12 cellular contexts compared by ENCODE assay signal in the genomic region with DNA sequence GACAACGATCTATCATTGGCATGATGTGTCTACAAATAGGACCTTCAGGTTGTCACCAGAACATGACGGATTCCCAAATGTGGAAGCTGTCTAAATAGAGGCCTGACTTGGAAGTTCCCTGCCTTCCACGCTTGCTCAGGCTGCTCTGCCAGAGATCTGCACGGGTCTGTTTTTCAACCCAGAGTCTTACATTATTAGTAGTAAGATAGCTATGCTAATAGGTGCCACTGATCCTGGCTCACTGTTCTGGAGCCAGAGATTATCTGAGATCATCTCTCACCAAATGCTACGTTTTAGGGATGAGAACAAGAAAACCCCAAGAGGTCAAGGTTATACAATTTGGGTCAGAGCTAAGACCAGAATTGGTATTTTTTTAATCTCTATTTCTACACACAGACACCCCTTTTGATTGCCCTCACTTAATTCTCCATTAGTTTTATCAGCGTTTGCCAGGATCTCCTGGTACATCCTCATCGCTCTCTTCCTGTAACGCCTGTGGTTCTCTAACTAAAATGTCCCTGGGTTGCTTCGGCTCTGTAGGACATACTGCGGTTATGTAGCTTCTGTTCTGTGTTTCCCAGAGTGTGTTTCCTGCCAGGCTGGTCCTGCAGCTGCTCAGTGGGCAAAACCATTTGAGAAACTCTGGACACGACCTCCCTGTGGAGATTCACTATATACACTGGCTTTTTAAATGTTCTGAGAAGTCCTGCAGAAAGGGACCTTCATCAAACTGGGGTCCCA. TPM values are rescaled to one million over a fixed set of nuclear protein-coding genes. Genes with fewer than 3 reads are reported as not detected.
A peak's percentile ranks its signal among the peaks of the same experiment; 100 is the strongest.
DNase-seq lines count a peak whose midpoint lies in the region; ATAC-seq and TF ChIP-seq lines count a peak whose summit lies in the region.
"Had no signal": no experiment of that assay in that cellular context is flagged by ENCODE, and none has a peak within 500 bp of the region (broad histone marks: within the 10 kb centered on the region; RNA-seq: fewer than 3 reads in every experiment).

No MANE protein-coding gene starts in this region.

- no peak overlapping the region for H2AFZ ChIP-seq in SK-N-SH (ENCODE audit: low read depth)

- H3F3A ChIP-seq in SK-N-SH (replicated peaks; ENCODE audit: insufficient read depth), result peaks cover 17% of the 10 kb centered on the region

- no peak for ATAC-seq in CD4-positive, CD25-positive, alpha-beta regulatory T cell (ENCODE audit: low read depth in 2 of 2)
- ATAC-seq in psoas muscle (peak in 3 of 4 donors; percentile 48 to 53 (median 52)), GM21526 (IDR thresholded peaks at IDR 0.05; ENCODE audit: low FRiP score, unreplicated experiment) (no peak)

- WGBS in SK-N-SH (ENCODE audit: low lambda C conversion rate), result 53% methylated on average over 11 of the region's 11 CpGs
- WGBS in psoas muscle, 3 donors, result 47 to 65% (median 52%) methylated on average over 11 of the region's 11 CpGs

- TF ChIP-seq CTCF in SK-N-SH (IDR thresholded peaks at IDR 0.05) (no peak), endothelial cell (IDR thresholded peaks at IDR 0.05; ENCODE audit: unreplicated experiment) (no peak), psoas muscle (IDR thresholded peaks at IDR 0.05) (no peak)

- CTCF ChIA-PET in SK-N-SH (lab: Yijun Ruan, JAX), result interaction anchor here (0.7 to 4.3 kb wide), 8 partner anchors 7 to 270 kb away, joined by 3 to 37 read pairs (median 4); no protein-coding TSS in a partner anchor

- no peaks in the 10 kb centered on the region for H3K9me3 ChIP-seq in CD4-positive, CD25-positive, alpha-beta regulatory T cell (ENCODE audit: control insufficient read depth in 2 of 2, low read length in 2 of 2)
- no peaks in the 10 kb centered on the region for H3K9me3 ChIP-seq in SK-N-SH
- H3K9me3 ChIP-seq in psoas muscle, result no peaks in the 10 kb centered on the region

- H3K9me3 Mint-ChIP-seq in CD4-positive, CD25-positive, alpha-beta regulatory T cell, result no peaks in the 10 kb centered on the region
- H3K9me3 Mint-ChIP-seq in endothelial cell (ENCODE audit: unreplicated experiment), result no peaks in the 10 kb centered on the region
- H3K9me3 Mint-ChIP-seq: activated CD4-positive, alpha-beta memory T cell treated with anti-CD3 and anti-CD28 coated beads for 36 hours had no signal

- no peaks in the 10 kb centered on the region for H3K27me3 Mint-ChIP-seq in CD4-positive, CD25-positive, alpha-beta regulatory T cell
- H3K27me3 Mint-ChIP-seq in endothelial cell (ENCODE audit: unreplicated experiment), result no peaks in the 10 kb centered on the region
- H3K27me3 Mint-ChIP-seq: activated CD4-positive, alpha-beta memory T cell treated with anti-CD3 and anti-CD28 coated beads for 36 hours had no signal

- peaks cover 25% of the 10 kb centered on the region for H3K36me3 ChIP-seq in CD4-positive, CD25-positive, alpha-beta regulatory T cell (ENCODE audit: control insufficient read depth, insufficient read depth, low read length)
- H3K36me3 ChIP-seq in SK-N-SH (replicated peaks in 1 of 2; ENCODE audit: control insufficient read depth in 1 of 2, insufficient read depth in 2 of 2, low read length in 1 of 2) (peaks cover 70 to 79% of the 10 kb centered on the region in 2 experiments), psoas muscle (ENCODE audit: insufficient read depth in 1 of 2, low read depth in 1 of 2) (peaks cover 0 to 73% of the 10 kb centered on the region in 2 donors)

- peak overlapping the region; percentile 1; the same call in 1 of the 2 replicates for H3K9ac ChIP-seq in SK-N-SH

- no peaks in the 10 kb centered on the region for H3K27me3 ChIP-seq in CD4-positive, CD25-positive, alpha-beta regulatory T cell (ENCODE audit: control insufficient read depth, insufficient read depth, low read length)
- H3K27me3 ChIP-seq in SK-N-SH (ENCODE audit: insufficient read depth) (no peaks in the 10 kb centered on the region), psoas muscle (ENCODE audit: insufficient read depth in 3 of 3, low read length in 2 of 3) (no peaks in the 10 kb centered on the region)

- H3K4me1 ChIP-seq in CD4-positive, CD25-positive, alpha-beta regulatory T cell (ENCODE audit: control insufficient read depth, insufficient read depth, low read length, poor library complexity, severe bottlenecking), result peaks cover 66% of the 10 kb centered on the region
- H3K4me1 ChIP-seq in SK-N-SH (ENCODE audit: control insufficient read depth in 1 of 2, insufficient read depth in 2 of 2, low read depth in 1 of 2, low read length in 1 of 2) (peaks cover 45 to 64% of the 10 kb centered on the region in 2 experiments), psoas muscle (peaks cover 80% of the 10 kb centered on the region)

- H4K20me1 ChIP-seq in SK-N-SH (ENCODE audit: insufficient read depth), result peaks cover 98% of the 10 kb centered on the region

- no peaks in the 10 kb centered on the region for H3K9me2 ChIP-seq in SK-N-SH

- DNase-seq in CD4-positive, CD25-positive, alpha-beta regulatory T cell, result no peak
- DNase-seq in SK-N-SH (peak; percentile 70), endothelial cell (ENCODE audit: low spot score) (no peak), psoas muscle (no peak), NCI-H2171 treated with DMSO at 0.1 percent for 48 hours (lab: John Stamatoyannopoulos, UW) (no peak), NCI-H1694 (lab: John Stamatoyannopoulos, UW) (no peak)
- DNase-seq in activated naive CD4-positive, alpha-beta T cell treated with anti-CD3 and anti-CD28 coated beads, Interleukin-2, amount 50 U/mL, for 16 hours, result no peak
- DNase-seq: activated CD4-positive, alpha-beta memory T cell treated with anti-CD3 and anti-CD28 coated beads for 36 hours; amygdala; NCI-H774; stimulated activated CD4-positive, alpha-beta T cell treated with anti-CD3 and anti-CD28 coated beads, Interleukin-4, amount 100 ng/mL, for 4 hours had no signal

- POLR2A ChIA-PET in SK-N-SH (lab: Yijun Ruan, JAX), result interaction anchor here (0.6 to 2.1 kb wide), 9 partner anchors 9 to 361 kb away, joined by 3 to 14 read pairs (median 4); no protein-coding TSS in a partner anchor

- peaks cover 23% of the 10 kb centered on the region for H3K36me3 Mint-ChIP-seq in CD4-positive, CD25-positive, alpha-beta regulatory T cell
- peaks cover 34% of the 10 kb centered on the region for H3K36me3 Mint-ChIP-seq in endothelial cell (ENCODE audit: low read depth, unreplicated experiment)

- TF ChIP-seq EP300 in SK-N-SH (IDR thresholded peaks at IDR 0.05; ENCODE audit: borderline replicate concordance in 1 of 2, low read depth in 1 of 2, low read length in 1 of 2), result no peak; a peak in 2 of 4 replicates

- H3K4me2 ChIP-seq in SK-N-SH, result peak overlapping the region; percentile 86

- peak overlapping the region; percentile 34 to 63 (median 54) for H3K4me3 Mint-ChIP-seq in CD4-positive, CD25-positive, alpha-beta regulatory T cell
- H3K4me3 Mint-ChIP-seq in endothelial cell (ENCODE audit: unreplicated experiment), result peak overlapping the region; percentile 20
- H3K4me3 Mint-ChIP-seq: activated CD4-positive, alpha-beta memory T cell treated with anti-CD3 and anti-CD28 coated beads for 36 hours had no signal

- peaks cover 53 to 99% (median 74%) of the 10 kb centered on the region in 4 donors for H3K4me1 Mint-ChIP-seq in CD4-positive, CD25-positive, alpha-beta regulatory T cell
- peaks cover 55% of the 10 kb centered on the region for H3K4me1 Mint-ChIP-seq in endothelial cell (ENCODE audit: unreplicated experiment)

- peaks cover 100% of the 10 kb centered on the region for H3K79me2 ChIP-seq in SK-N-SH (ENCODE audit: insufficient read depth)

- no peak overlapping the region for H3K4me3 ChIP-seq in CD4-positive, CD25-positive, alpha-beta regulatory T cell (ENCODE audit: low read depth, low read length)
- H3K4me3 ChIP-seq in SK-N-SH (ENCODE audit: low read depth in 2 of 2, low read length in 1 of 2), result peak overlapping the region in 1 of 2 experiments; percentile 100; a peak in 2 of 4 replicates
- peak overlapping the region; percentile 98 for H3K4me3 ChIP-seq in psoas muscle

- no peak overlapping the region for H3K27ac ChIP-seq in CD4-positive, CD25-positive, alpha-beta regulatory T cell (ENCODE audit: insufficient read depth, low read length, poor library complexity, severe bottlenecking)
- H3K27ac ChIP-seq in SK-N-SH (ENCODE audit: low read depth in 2 of 2, low read length in 1 of 2) (peak overlapping the region; percentile 34 to 90), psoas muscle (peak overlapping the region; percentile 90)

- intact Hi-C loops in psoas muscle (cut with DNase I), result loop anchor here in 1 of 2 donors (10.0 kb wide), 1 partner anchor 251 kb away; no protein-coding TSS in a partner anchor

- TF ChIP-seq RAD21 in SK-N-SH (IDR thresholded peaks at IDR 0.05; ENCODE audit: low read length), result peak; percentile 5

- peak overlapping the region; percentile 8 to 52 (median 27) for H3K27ac Mint-ChIP-seq in CD4-positive, CD25-positive, alpha-beta regulatory T cell
- H3K27ac Mint-ChIP-seq in endothelial cell (ENCODE audit: unreplicated experiment), result no peak overlapping the region
- H3K27ac Mint-ChIP-seq: activated CD4-positive, alpha-beta memory T cell treated with anti-CD3 and anti-CD28 coated beads for 36 hours had no signal

TF ChIP-seq in SK-N-SH, 30 proteins besides CTCF, POLR2A, EP300 and RAD21 (continues in another document):
- TF ChIP-seq NFIC (IDR thresholded peaks at IDR 0.05; ENCODE audit: borderline replicate concordance) (no peak), YY1 (IDR thresholded peaks at IDR 0.05; ENCODE audit: low read depth) (no peak), FOXM1 (IDR thresholded peaks at IDR 0.05; ENCODE audit: low read depth) (no peak), FOSL2 (IDR thresholded peaks at IDR 0.05; ENCODE audit: borderline replicate concordance, low read depth) (no peak), RCOR1 (IDR thresholded peaks at IDR 0.05; ENCODE audit: low read length) (peak; percentile 46; the same call in 1 of the 2 replicates), CHD2 (IDR thresholded peaks at IDR 0.05; ENCODE audit: low read length, partially characterized antibody) (peak; percentile 40), GATA2 (CRISPR knock-in tag; IDR thresholded peaks at IDR 0.05) (peak; percentile 84)

RNA-seq across cellular contexts. Expression of a gene that starts 5.7 kb away (rescaled TPM):
- total RNA-seq in CD4-positive, CD25-positive, alpha-beta regulatory T cell, result 36.4 TPM
- polyA plus RNA-seq in CD4-positive, CD25-positive, alpha-beta regulatory T cell, result 10 to 100 TPM; 57.9 to 81.4 (median 68.5) TPM
- polyA plus RNA-seq in SK-N-SH (2012; rRNA removed) (87.5 and 105 TPM in 2 replicates), psoas muscle (10 to 100 TPM in 2 of 3 donors, 1 to 10 TPM in 1; 8.8 to 47.8 (median 32.5) TPM)
- 92.7 and 103 TPM in 2 replicates for polyA plus RNA-seq in SK-N-SH (2012; cell fraction: cytosol; rRNA removed)
- 70.1 and 83.8 TPM in 2 replicates for polyA plus RNA-seq in SK-N-SH (2012; cell fraction: nucleus; rRNA removed)
- total RNA-seq in endothelial cell (ENCODE audit: unreplicated experiment) (53.1 TPM), psoas muscle (100 to 1,000 TPM in 1 of 4 donors, 10 to 100 TPM in 3; 50.9 to 174 (median 68.6) TPM)

Comparison
In these comparisons a context has a peak if more than half of its experiments do, and no peak if none do; other contexts are left out.
1. ATAC-seq: peak in psoas muscle (3 of 4); none in CD4-positive, CD25-positive, alpha-beta regulatory T cell (0 of 2) and GM21526 (single experiment).